In genomic region chr5:78339591-78340450, GRCh38 we compare ENCODE assay signal across 1 cellular context.
TF ChIP-seq lines count a peak whose summit lies in the region.

No MANE protein-coding gene starts in this region.

TF ChIP-seq in HepG2, 621 proteins besides CTCF, POLR2A, EP300 and RAD21:
- TF ChIP-seq ZNF644 (CRISPR knock-in tag; IDR thresholded peaks at IDR 0.05; ENCODE audit: low read depth) (0 out of 2 replicates have a peak, but pooled peaks have one; percentile 41), LBX2 (CRISPR knock-in tag; IDR thresholded peaks at IDR 0.05; ENCODE audit: borderline replicate concordance) (no peak), ZMYM4 (CRISPR knock-in tag; IDR thresholded peaks at IDR 0.05) (peak; percentile 46; the same call in 1 of the 2 replicates), HNF4A (CRISPR knock-in tag; IDR thresholded peaks at IDR 0.05) (peak; percentile 56), ZNF333 (CRISPR knock-in tag; IDR thresholded peaks at IDR 0.05; ENCODE audit: borderline replicate concordance) (no peak)
